ENCODE assay signal across 20 cellular contexts in the genomic region with DNA sequence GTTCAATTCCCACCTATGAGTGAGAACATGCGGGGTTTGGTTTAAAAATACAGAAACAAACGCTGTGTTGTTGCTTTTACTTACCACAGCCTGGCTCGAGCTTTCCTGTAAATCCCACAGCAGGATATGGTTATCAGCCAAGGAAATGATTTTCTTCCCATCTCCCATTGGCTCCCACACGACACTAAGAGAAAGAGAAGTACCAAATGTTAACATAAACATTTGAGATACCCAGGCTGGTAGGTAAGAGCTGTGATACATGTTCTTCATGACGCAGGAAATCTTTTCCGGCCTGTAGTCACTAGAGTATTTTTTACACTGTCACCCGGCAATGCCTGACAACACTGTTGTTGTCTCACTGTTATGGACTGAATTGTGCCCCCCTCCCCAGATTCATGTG.
DNase-seq lines count a peak whose midpoint lies in the region; ATAC-seq, FAIRE-seq and TF ChIP-seq lines count a peak whose summit lies in the region.
"Had no signal": no experiment of that assay in that cellular context is flagged by ENCODE, and none has a peak within 500 bp of the region (broad histone marks: within the 10 kb centered on the region; RNA-seq: fewer than 3 reads in every experiment).

No MANE protein-coding gene starts in this region.

- no peaks in the 10 kb centered on the region for H3K9me3 ChIP-seq in right lobe of liver
- no peaks in the 10 kb centered on the region for H3K9me3 ChIP-seq in HepG2 (ENCODE audit: low read length)

- H3K9me3 Mint-ChIP-seq in activated T-helper 2 cell treated with anti-CD3 and anti-CD28 coated beads, Interferon-gamma antibody, Interleukin-2, Interleukin-4, amounts not matched to agents 10 μg/mL and 5 μg/mL and 100 μg/mL, durations not matched to agents 14 hours and 24 hours and 36 hours: no peaks in the 10 kb centered on the region
- H3K9me3 Mint-ChIP-seq: CD4-positive, alpha-beta T cell; H9; HFFc6 had no signal

- TF ChIP-seq RAD21 in HepG2 (CRISPR knock-in tag; IDR thresholded peaks at IDR 0.05): no peak

- peak overlapping the region; percentile 40 for H3K27ac Mint-ChIP-seq in activated T-helper 2 cell treated with anti-CD3 and anti-CD28 coated beads, Interferon-gamma antibody, Interleukin-2, Interleukin-4, amounts not matched to agents 10 μg/mL and 5 μg/mL and 100 μg/mL, durations not matched to agents 14 hours and 24 hours and 36 hours
- H3K27ac Mint-ChIP-seq: CD4-positive, alpha-beta T cell; HFFc6 had no signal

- no peak overlapping the region for H3K9ac ChIP-seq in HepG2 (ENCODE audit: insufficient read depth, low read depth, low read length)

- FAIRE-seq in HepG2 (lab: Jason Lieb, UNC): no peak
- FAIRE-seq in GM12891 (lab: Jason Lieb, UNC): no peak
- FAIRE-seq: K562 had no signal

- H3K4me1 ChIP-seq in right lobe of liver: no peaks in the 10 kb centered on the region
- no peaks in the 10 kb centered on the region for H3K4me1 ChIP-seq in HepG2 (ENCODE audit: insufficient read depth, low read length)

- intact Hi-C loops in right lobe of liver (cut with DNase I): no loop called here
- intact Hi-C loops in HepG2 (cut with micrococcal nuclease; ENCODE audit: unreplicated experiment): no loop called here
- intact Hi-C loops in activated T-helper 2 cell treated with anti-CD3 and anti-CD28 coated beads, Interferon-gamma antibody, Interleukin-2, Interleukin-4, amounts not matched to agents 10 μg/mL and 5 μg/mL and 100 μg/mL, durations not matched to agents 14 hours and 24 hours and 36 hours (cut with micrococcal nuclease): no loop called here

- in situ Hi-C loops in HepG2 (cut with HindIII; ENCODE audit: extremely low pct_ligation_motif_present, low pct_unique_long_range_greater_than_20kb): no loop called here

- H3K36me3 ChIP-seq in right lobe of liver: no peaks in the 10 kb centered on the region
- peaks cover 3 to 29% of the 10 kb centered on the region in 2 experiments; a peak in 3 of 5 replicates for H3K36me3 ChIP-seq in HepG2 (replicated peaks in 1 of 2; ENCODE audit: control insufficient read depth in 1 of 2, insufficient read depth in 2 of 2, low read length in 2 of 2)

- H3K4me3 Mint-ChIP-seq in activated T-helper 2 cell treated with anti-CD3 and anti-CD28 coated beads, Interferon-gamma antibody, Interleukin-2, Interleukin-4, amounts not matched to agents 10 μg/mL and 5 μg/mL and 100 μg/mL, durations not matched to agents 14 hours and 24 hours and 36 hours (ENCODE audit: low read depth): no peak overlapping the region
- H3K4me3 Mint-ChIP-seq: CD4-positive, alpha-beta T cell; H9; HFFc6 had no signal

- H3K27me3 ChIP-seq in right lobe of liver: no peaks in the 10 kb centered on the region
- H3K27me3 ChIP-seq in HepG2 (ENCODE audit: control insufficient read depth in 1 of 2, insufficient read depth in 2 of 2, low read length in 2 of 2): no peaks in the 10 kb centered on the region

- peaks cover 3% of the 10 kb centered on the region; the same call in 1 of the 2 replicates for H4K20me1 ChIP-seq in HepG2 (ENCODE audit: insufficient read depth, low read length)

- peaks cover 26% of the 10 kb centered on the region for H3K4me1 Mint-ChIP-seq in activated T-helper 2 cell treated with anti-CD3 and anti-CD28 coated beads, Interferon-gamma antibody, Interleukin-2, Interleukin-4, amounts not matched to agents 10 μg/mL and 5 μg/mL and 100 μg/mL, durations not matched to agents 14 hours and 24 hours and 36 hours (ENCODE audit: low read depth)

- no TSS peak for BruUV-seq in HepG2 (replicated peaks; lab: Mats Ljungman, UMichigan)

- WGBS in right lobe of liver (ENCODE audit: insufficient coverage, low coverage, low lambda C conversion rate, missing lambda C conversion rate): 66% methylated on average over 7 of the region's 7 CpGs
- WGBS in HepG2 (ENCODE audit: low lambda C conversion rate): 95% methylated on average over 7 of the region's 7 CpGs

- no peaks in the 10 kb centered on the region for H3K79me2 ChIP-seq in HepG2 (ENCODE audit: insufficient read depth, low read length)

- H3K4me2 ChIP-seq in HepG2 (ENCODE audit: low read depth, low read length): no peak overlapping the region

- TF ChIP-seq POLR2A in right lobe of liver (IDR thresholded peaks at IDR 0.05): no peak
- TF ChIP-seq POLR2A in HepG2 (IDR thresholded peaks at IDR 0.05; ENCODE audit: insufficient read depth in 1 of 2, low read depth in 2 of 2, low read length in 2 of 2): no peak
- TF ChIP-seq POLR2A in GM12891 (IDR thresholded peaks at IDR 0.05; ENCODE audit: low read depth, low read length): no peak

- ATAC-seq in right lobe of liver (peak; percentile 17 to 61 (median 40)), HepG2 (no peak)
- ATAC-seq: K562, Panc1 had no signal

- no peak for TF ChIP-seq EP300 in HepG2 (IDR thresholded peaks at IDR 0.05; ENCODE audit: low read depth in 2 of 2, low read length in 2 of 2)
- no peak for TF ChIP-seq EP300 in HepG2 (CRISPR knock-in tag; IDR thresholded peaks at IDR 0.05; ENCODE audit: borderline replicate concordance)

- H3K27me3 Mint-ChIP-seq in activated T-helper 2 cell treated with anti-CD3 and anti-CD28 coated beads, Interferon-gamma antibody, Interleukin-2, Interleukin-4, amounts not matched to agents 10 μg/mL and 5 μg/mL and 100 μg/mL, durations not matched to agents 14 hours and 24 hours and 36 hours (ENCODE audit: low read depth): no peaks in the 10 kb centered on the region
- H3K27me3 Mint-ChIP-seq: CD4-positive, alpha-beta T cell had no signal

- H3K36me3 Mint-ChIP-seq in activated T-helper 2 cell treated with anti-CD3 and anti-CD28 coated beads, Interferon-gamma antibody, Interleukin-2, Interleukin-4, amounts not matched to agents 10 μg/mL and 5 μg/mL and 100 μg/mL, durations not matched to agents 14 hours and 24 hours and 36 hours (ENCODE audit: low read depth): peaks cover 34% of the 10 kb centered on the region

- CTCF ChIA-PET in HepG2 (lab: Yijun Ruan, JAX; ENCODE audit: low intra/inter-chr PET ratio, low total read pairs): no interaction called here

- no peak overlapping the region for H2AFZ ChIP-seq in HepG2 (ENCODE audit: low read length)

- TF ChIP-seq CTCF in right lobe of liver (IDR thresholded peaks at IDR 0.05) (no peak), HepG2 (CRISPR knock-in tag; IDR thresholded peaks at IDR 0.05) (no peak), GM10266 (IDR thresholded peaks at IDR 0.05; ENCODE audit: control insufficient read depth, insufficient read depth, low read depth, missing control alignments) (no peak)

- H3K27ac ChIP-seq in right lobe of liver (no peak overlapping the region), HepG2 (ENCODE audit: extremely low read length, insufficient read depth, low read length) (no peak overlapping the region)

- POLR2A ChIA-PET in HepG2 (lab: Yijun Ruan, JAX): no interaction called here

- no peak overlapping the region for H3K4me3 ChIP-seq in right lobe of liver
- H3K4me3 ChIP-seq in HepG2 (replicated peaks in 1 of 3; ENCODE audit: insufficient read depth in 1 of 3, low read depth in 2 of 3, low read length in 3 of 3): no peak overlapping the region
- H3K4me3 ChIP-seq: K562 had no signal

- DNase-seq in right lobe of liver (no peak), HepG2 (ENCODE audit: low spot score) (no peak), islet precursor cell (peak; percentile 6), GM12891 (ENCODE audit: insufficient read length, low spot score) (no peak), GM10266 (ENCODE audit: extremely low spot score) (no peak), NCI-H526 (lab: John Stamatoyannopoulos, UW) (no peak)
- DNase-seq in activated T-helper 2 cell treated with anti-CD3 and anti-CD28 coated beads, Interferon-gamma antibody, Interleukin-2, Interleukin-4, amounts not matched to agents 10 μg/mL and 5 μg/mL and 100 μg/mL, durations not matched to agents 14 hours and 24 hours and 36 hours (ENCODE audit: low spot score): no peak
- DNase-seq: CD4-positive, alpha-beta T cell; COR-L47; DMS79; H9; HFFc6; NCI-H1092; NCI-H1436; NCI-H187 treated with DMSO at 0.1 percent for 48 hours; NCI-H2107; NCI-H748 treated with DMSO at 0.1 percent for 48 hours; SIG-M5 had no signal

TF ChIP-seq in GM12891, 5 proteins besides CTCF, POLR2A, EP300 and RAD21:
- TF ChIP-seq POLR2AphosphoS5 (IDR thresholded peaks at IDR 0.05; ENCODE audit: low read depth, low read length) (no peak), POU2F2 (IDR thresholded peaks at IDR 0.05; ENCODE audit: low read depth, low read length) (no peak), PAX5 (IDR thresholded peaks at IDR 0.05; ENCODE audit: insufficient read depth, low read length, severe bottlenecking) (no peak), TAF1 (IDR thresholded peaks at IDR 0.05; ENCODE audit: low read depth, low read length) (no peak), SPI1 (IDR thresholded peaks at IDR 0.05; ENCODE audit: low read depth, low read length) (no peak)
